ENCODE assay signal across 1 cellular context in the genomic region with DNA sequence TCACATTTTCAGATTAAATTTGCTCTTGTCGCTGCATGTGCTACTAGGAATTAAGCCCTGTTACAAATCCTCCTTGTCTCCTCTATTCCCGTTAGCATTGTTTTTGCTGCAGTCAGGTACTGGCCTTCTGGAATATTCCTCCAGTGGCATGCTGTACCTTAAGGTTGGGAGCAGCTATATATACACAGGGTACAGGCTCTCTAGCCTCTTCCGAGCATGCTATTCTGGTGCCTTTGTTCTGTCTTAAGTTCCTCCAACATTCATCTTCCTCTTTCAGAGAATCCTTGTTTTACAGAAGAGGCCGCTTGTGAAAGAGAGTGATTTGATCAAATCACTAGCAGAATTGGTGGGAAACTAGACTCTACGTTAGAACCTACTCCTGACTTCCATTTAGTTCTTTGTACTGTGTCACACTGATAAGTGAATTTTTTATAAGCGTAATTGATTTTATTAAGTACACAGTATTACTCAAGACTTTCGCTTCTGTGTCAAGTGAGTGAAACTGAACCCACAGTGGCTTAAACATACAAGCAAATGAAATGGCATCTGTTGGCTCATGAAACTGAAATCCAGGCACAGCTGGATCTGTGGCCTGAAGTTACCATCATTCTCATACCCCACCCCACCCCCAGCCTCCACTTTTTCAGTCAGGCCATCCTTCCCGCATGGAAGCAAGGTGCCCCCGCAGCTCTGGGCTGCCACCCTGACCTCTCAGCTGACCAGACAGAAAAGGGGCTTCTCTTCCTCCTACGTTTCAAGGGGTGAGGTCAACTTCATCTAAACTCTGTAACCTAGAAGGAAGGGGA.
TF ChIP-seq lines count a peak whose summit lies in the region.

No MANE protein-coding gene starts in this region.

TF ChIP-seq in GM12878, 131 proteins besides CTCF, POLR2A, EP300 and RAD21 (continued from another document):
- TF ChIP-seq, protein P1, sequence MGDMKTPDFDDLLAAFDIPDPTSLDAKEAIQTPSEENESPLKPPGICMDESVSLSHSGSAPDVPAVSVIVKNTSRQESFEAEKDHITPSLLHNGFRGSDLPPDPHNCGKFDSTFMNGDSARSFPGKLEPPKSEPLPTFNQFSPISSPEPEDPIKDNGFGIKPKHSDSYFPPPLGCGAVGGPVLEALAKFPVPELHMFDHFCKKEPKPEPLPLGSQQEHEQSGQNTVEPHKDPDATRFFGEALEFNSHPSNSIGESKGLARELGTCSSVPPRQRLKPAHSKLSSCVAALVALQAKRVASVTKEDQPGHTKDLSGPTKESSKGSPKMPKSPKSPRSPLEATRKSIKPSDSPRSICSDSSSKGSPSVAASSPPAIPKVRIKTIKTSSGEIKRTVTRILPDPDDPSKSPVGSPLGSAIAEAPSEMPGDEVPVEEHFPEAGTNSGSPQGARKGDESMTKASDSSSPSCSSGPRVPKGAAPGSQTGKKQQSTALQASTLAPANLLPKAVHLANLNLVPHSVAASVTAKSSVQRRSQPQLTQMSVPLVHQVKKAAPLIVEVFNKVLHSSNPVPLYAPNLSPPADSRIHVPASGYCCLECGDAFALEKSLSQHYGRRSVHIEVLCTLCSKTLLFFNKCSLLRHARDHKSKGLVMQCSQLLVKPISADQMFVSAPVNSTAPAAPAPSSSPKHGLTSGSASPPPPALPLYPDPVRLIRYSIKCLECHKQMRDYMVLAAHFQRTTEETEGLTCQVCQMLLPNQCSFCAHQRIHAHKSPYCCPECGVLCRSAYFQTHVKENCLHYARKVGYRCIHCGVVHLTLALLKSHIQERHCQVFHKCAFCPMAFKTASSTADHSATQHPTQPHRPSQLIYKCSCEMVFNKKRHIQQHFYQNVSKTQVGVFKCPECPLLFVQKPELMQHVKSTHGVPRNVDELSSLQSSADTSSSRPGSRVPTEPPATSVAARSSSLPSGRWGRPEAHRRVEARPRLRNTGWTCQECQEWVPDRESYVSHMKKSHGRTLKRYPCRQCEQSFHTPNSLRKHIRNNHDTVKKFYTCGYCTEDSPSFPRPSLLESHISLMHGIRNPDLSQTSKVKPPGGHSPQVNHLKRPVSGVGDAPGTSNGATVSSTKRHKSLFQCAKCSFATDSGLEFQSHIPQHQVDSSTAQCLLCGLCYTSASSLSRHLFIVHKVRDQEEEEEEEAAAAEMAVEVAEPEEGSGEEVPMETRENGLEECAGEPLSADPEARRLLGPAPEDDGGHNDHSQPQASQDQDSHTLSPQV (IDR thresholded peaks at IDR 0.05): no peak
- TF ChIP-seq, protein P2, sequence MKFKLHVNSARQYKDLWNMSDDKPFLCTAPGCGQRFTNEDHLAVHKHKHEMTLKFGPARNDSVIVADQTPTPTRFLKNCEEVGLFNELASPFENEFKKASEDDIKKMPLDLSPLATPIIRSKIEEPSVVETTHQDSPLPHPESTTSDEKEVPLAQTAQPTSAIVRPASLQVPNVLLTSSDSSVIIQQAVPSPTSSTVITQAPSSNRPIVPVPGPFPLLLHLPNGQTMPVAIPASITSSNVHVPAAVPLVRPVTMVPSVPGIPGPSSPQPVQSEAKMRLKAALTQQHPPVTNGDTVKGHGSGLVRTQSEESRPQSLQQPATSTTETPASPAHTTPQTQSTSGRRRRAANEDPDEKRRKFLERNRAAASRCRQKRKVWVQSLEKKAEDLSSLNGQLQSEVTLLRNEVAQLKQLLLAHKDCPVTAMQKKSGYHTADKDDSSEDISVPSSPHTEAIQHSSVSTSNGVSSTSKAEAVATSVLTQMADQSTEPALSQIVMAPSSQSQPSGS (IDR thresholded peaks at IDR 0.05; ENCODE audit: low read length): peak; percentile 80; the same call in 1 of the 2 replicates
- TF ChIP-seq HDGF (IDR thresholded peaks at IDR 0.05) (no peak), MEF2B (IDR thresholded peaks at IDR 0.05; ENCODE audit: partially characterized antibody, poor library complexity, severe bottlenecking) (peak; percentile 41), CBFB (IDR thresholded peaks at IDR 0.05; ENCODE audit: low read depth) (peak; percentile 72; the same call in 1 of the 2 replicates), CEBPB (IDR thresholded peaks at IDR 0.05; ENCODE audit: borderline replicate concordance in 1 of 2, low read depth in 2 of 2, low read length in 2 of 2) (0 out of 4 replicates have a peak, but pooled peaks of 1 of the 2 experiments have one; percentile 23), ZSCAN29 (IDR thresholded peaks at IDR 0.05) (no peak), MXI1 (IDR thresholded peaks at IDR 0.05; ENCODE audit: low read depth, low read length) (0 out of 2 replicates have a peak, but pooled peaks have one; percentile 37), POLR2AphosphoS5 (IDR thresholded peaks at IDR 0.05; ENCODE audit: low read length) (no peak), CBX5 (IDR thresholded peaks at IDR 0.05; ENCODE audit: low read depth) (peak; percentile 82; the same call in 1 of the 2 replicates), ESRRA (IDR thresholded peaks at IDR 0.05; ENCODE audit: low read length) (no peak), JUND (IDR thresholded peaks at IDR 0.05; ENCODE audit: low read depth, low read length) (peak; percentile 40; the same call in 1 of the 2 replicates), SMARCA5 (IDR thresholded peaks at IDR 0.05) (peak; percentile 60; the same call in 1 of the 2 replicates), POU2F2 (IDR thresholded peaks at IDR 0.05; ENCODE audit: borderline replicate concordance, low read depth, low read length) (peak; percentile 69; the same call in 1 of the 3 replicates), EED (IDR thresholded peaks at IDR 0.05; ENCODE audit: low read depth) (peak; percentile 99), SRF (IDR thresholded peaks at IDR 0.05; ENCODE audit: low read depth in 2 of 2, low read length in 2 of 2) (no peak), MTA2 (IDR thresholded peaks at IDR 0.05; ENCODE audit: low read depth) (peak; percentile 84), JUNB (IDR thresholded peaks at IDR 0.05) (peak; percentile 72), YY1 (IDR thresholded peaks at IDR 0.05; ENCODE audit: low read depth, low read length) (no peak), KLF5 (IDR thresholded peaks at IDR 0.05; ENCODE audit: partially characterized antibody) (no peak), RFX5 (IDR thresholded peaks at IDR 0.05; ENCODE audit: low read depth, low read length) (no peak), IKZF1 (conservative IDR thresholded peaks at IDR 0.05) (peak; percentile 97), TCF3 (IDR thresholded peaks at IDR 0.05; ENCODE audit: borderline replicate concordance, insufficient read depth, low read depth, low read length) (peak; percentile 96; the same call in 1 of the 2 replicates), RBBP5 (conservative IDR thresholded peaks at IDR 0.05) (0 out of 2 replicates have a peak, but pooled peaks have one; percentile 27), NFIC (IDR thresholded peaks at IDR 0.05; ENCODE audit: low read depth, low read length) (peak; percentile 83)
- TF ChIP-seq, protein P3, sequence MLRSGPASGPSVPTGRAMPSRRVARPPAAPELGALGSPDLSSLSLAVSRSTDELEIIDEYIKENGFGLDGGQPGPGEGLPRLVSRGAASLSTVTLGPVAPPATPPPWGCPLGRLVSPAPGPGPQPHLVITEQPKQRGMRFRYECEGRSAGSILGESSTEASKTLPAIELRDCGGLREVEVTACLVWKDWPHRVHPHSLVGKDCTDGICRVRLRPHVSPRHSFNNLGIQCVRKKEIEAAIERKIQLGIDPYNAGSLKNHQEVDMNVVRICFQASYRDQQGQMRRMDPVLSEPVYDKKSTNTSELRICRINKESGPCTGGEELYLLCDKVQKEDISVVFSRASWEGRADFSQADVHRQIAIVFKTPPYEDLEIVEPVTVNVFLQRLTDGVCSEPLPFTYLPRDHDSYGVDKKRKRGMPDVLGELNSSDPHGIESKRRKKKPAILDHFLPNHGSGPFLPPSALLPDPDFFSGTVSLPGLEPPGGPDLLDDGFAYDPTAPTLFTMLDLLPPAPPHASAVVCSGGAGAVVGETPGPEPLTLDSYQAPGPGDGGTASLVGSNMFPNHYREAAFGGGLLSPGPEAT (IDR thresholded peaks at IDR 0.05; ENCODE audit: low read depth): peak; percentile 84
- TF ChIP-seq, protein P4, sequence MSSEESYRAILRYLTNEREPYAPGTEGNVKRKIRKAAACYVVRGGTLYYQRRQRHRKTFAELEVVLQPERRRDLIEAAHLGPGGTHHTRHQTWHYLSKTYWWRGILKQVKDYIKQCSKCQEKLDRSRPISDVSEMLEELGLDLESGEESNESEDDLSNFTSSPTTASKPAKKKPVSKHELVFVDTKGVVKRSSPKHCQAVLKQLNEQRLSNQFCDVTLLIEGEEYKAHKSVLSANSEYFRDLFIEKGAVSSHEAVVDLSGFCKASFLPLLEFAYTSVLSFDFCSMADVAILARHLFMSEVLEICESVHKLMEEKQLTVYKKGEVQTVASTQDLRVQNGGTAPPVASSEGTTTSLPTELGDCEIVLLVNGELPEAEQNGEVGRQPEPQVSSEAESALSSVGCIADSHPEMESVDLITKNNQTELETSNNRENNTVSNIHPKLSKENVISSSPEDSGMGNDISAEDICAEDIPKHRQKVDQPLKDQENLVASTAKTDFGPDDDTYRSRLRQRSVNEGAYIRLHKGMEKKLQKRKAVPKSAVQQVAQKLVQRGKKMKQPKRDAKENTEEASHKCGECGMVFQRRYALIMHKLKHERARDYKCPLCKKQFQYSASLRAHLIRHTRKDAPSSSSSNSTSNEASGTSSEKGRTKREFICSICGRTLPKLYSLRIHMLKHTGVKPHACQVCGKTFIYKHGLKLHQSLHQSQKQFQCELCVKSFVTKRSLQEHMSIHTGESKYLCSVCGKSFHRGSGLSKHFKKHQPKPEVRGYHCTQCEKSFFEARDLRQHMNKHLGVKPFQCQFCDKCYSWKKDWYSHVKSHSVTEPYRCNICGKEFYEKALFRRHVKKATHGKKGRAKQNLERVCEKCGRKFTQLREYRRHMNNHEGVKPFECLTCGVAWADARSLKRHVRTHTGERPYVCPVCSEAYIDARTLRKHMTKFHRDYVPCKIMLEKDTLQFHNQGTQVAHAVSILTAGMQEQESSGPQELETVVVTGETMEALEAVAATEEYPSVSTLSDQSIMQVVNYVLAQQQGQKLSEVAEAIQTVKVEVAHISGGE (CRISPR knock-in tag; IDR thresholded peaks at IDR 0.05): no peak
- TF ChIP-seq, protein P5, sequence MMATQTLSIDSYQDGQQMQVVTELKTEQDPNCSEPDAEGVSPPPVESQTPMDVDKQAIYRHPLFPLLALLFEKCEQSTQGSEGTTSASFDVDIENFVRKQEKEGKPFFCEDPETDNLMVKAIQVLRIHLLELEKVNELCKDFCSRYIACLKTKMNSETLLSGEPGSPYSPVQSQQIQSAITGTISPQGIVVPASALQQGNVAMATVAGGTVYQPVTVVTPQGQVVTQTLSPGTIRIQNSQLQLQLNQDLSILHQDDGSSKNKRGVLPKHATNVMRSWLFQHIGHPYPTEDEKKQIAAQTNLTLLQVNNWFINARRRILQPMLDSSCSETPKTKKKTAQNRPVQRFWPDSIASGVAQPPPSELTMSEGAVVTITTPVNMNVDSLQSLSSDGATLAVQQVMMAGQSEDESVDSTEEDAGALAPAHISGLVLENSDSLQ (IDR thresholded peaks at IDR 0.05): no peak; the same call in 1 of the 2 replicates
